ENCODE assay signal across 1 cellular context in the genomic region with DNA sequence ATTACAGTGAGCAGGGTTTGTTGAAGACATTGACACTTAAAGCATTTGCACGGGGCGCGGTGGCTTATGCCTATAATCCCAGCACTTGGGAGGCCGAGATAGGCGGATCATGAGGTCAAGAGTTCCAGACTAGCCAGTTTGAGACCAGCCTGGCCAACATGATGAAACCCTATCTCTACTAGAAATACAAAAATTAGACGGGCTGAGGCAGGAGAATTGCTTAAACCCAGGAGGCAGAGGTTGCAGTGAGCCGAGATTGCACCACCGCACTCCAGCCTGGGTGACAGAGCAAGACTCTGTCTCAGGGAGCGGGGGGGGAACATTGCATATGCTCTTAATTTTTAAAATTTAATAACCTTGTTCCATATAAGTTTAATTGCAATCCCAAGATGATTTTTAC.
TF ChIP-seq lines count a peak whose summit lies in the region.

No MANE protein-coding gene starts in this region.

TF ChIP-seq in K562, 482 proteins besides CTCF, POLR2A, EP300 and RAD21 (continued from another document and continues in another):
- TF ChIP-seq MCM3 (IDR thresholded peaks at IDR 0.05) (no peak), ZNF197 (CRISPR knock-in tag; IDR thresholded peaks at IDR 0.05; ENCODE audit: low read depth) (no peak), ZNF785 (CRISPR knock-in tag; IDR thresholded peaks at IDR 0.05) (no peak), NONO (IDR thresholded peaks at IDR 0.05; ENCODE audit: low read depth in 2 of 2, low read length in 1 of 2) (no peak), ZNF76 (CRISPR knock-in tag; IDR thresholded peaks at IDR 0.05; ENCODE audit: borderline replicate concordance) (no peak), ZNF41 (CRISPR knock-in tag; conservative IDR thresholded peaks at IDR 0.05) (no peak), TFAM (CRISPR knock-in tag; conservative IDR thresholded peaks at IDR 0.05) (no peak), FOXK1 (CRISPR knock-in tag; IDR thresholded peaks at IDR 0.05; ENCODE audit: borderline replicate concordance) (no peak), CHD2 (IDR thresholded peaks at IDR 0.05; ENCODE audit: low read depth, low read length) (no peak), MECOM (CRISPR knock-in tag; IDR thresholded peaks at IDR 0.05) (no peak), ZNF77 (CRISPR knock-in tag; IDR thresholded peaks at IDR 0.05) (no peak), ERF (CRISPR knock-in tag; IDR thresholded peaks at IDR 0.05) (no peak), TGIF2 (CRISPR knock-in tag; IDR thresholded peaks at IDR 0.05) (no peak), CREM (IDR thresholded peaks at IDR 0.05; ENCODE audit: low read depth) (peak; percentile 12; the same call in 1 of the 2 replicates), ARID1B (IDR thresholded peaks at IDR 0.05) (peak; percentile 82), CBFB (CRISPR knock-in tag; IDR thresholded peaks at IDR 0.05) (no peak), MIER1 (IDR thresholded peaks at IDR 0.05; ENCODE audit: low read depth) (no peak), MAFG (tag; conservative IDR thresholded peaks at IDR 0.05) (no peak), NFE2 (IDR thresholded peaks at IDR 0.05; ENCODE audit: low read depth) (0 out of 2 replicates have a peak, but pooled peaks have one; percentile 6), KLF16 (IDR thresholded peaks at IDR 0.05) (0 out of 2 replicates have a peak, but pooled peaks have one; percentile 41), POLR2B (IDR thresholded peaks at IDR 0.05; ENCODE audit: low read depth, partially characterized antibody) (no peak), HNRNPL (IDR thresholded peaks at IDR 0.05; ENCODE audit: low read depth, low read length) (no peak), PTBP1 (IDR thresholded peaks at IDR 0.05; ENCODE audit: low read depth, low read length) (no peak), CSDE1 (IDR thresholded peaks at IDR 0.05) (no peak), ZNF668 (CRISPR knock-in tag; IDR thresholded peaks at IDR 0.05) (no peak), CEBPB (tag; IDR thresholded peaks at IDR 0.05) (peak; percentile 96), MBD2 (IDR thresholded peaks at IDR 0.05; ENCODE audit: borderline replicate concordance, low read depth) (no peak), ZNF239 (CRISPR knock-in tag; IDR thresholded peaks at IDR 0.05) (no peak), HSF4 (CRISPR knock-in tag; IDR thresholded peaks at IDR 0.05; ENCODE audit: borderline replicate concordance) (no peak), SMAD4 (CRISPR knock-in tag; conservative IDR thresholded peaks at IDR 0.05) (peak; percentile 85), ZNF184 (CRISPR knock-in tag; IDR thresholded peaks at IDR 0.05) (no peak), DMBX1 (CRISPR knock-in tag; IDR thresholded peaks at IDR 0.05; ENCODE audit: borderline replicate concordance) (0 out of 2 replicates have a peak, but pooled peaks have one; percentile 66), ATF7 (IDR thresholded peaks at IDR 0.05) (no peak), ZFP36 (IDR thresholded peaks at IDR 0.05; ENCODE audit: low read depth, low read length, partially characterized antibody) (no peak), CBFA2T2 (conservative IDR thresholded peaks at IDR 0.05) (peak; percentile 88), ZBTB7A (IDR thresholded peaks at IDR 0.05; ENCODE audit: borderline replicate concordance, control insufficient read depth, low read depth, low read length) (no peak), POLR2AphosphoS5 (IDR thresholded peaks at IDR 0.05; ENCODE audit: control insufficient read depth, insufficient read depth, low read depth, low read length) (peak; percentile 36; the same call in 1 of the 2 replicates), NFE2L1 (tag; IDR thresholded peaks at IDR 0.05; ENCODE audit: borderline replicate concordance, low read depth) (no peak), ELF2 (CRISPR knock-in tag; IDR thresholded peaks at IDR 0.05) (no peak), ZNF143 (CRISPR knock-in tag; IDR thresholded peaks at IDR 0.05) (no peak), TCF3 (CRISPR knock-in tag; IDR thresholded peaks at IDR 0.05) (peak; percentile 73)
- TF ChIP-seq, protein P1, sequence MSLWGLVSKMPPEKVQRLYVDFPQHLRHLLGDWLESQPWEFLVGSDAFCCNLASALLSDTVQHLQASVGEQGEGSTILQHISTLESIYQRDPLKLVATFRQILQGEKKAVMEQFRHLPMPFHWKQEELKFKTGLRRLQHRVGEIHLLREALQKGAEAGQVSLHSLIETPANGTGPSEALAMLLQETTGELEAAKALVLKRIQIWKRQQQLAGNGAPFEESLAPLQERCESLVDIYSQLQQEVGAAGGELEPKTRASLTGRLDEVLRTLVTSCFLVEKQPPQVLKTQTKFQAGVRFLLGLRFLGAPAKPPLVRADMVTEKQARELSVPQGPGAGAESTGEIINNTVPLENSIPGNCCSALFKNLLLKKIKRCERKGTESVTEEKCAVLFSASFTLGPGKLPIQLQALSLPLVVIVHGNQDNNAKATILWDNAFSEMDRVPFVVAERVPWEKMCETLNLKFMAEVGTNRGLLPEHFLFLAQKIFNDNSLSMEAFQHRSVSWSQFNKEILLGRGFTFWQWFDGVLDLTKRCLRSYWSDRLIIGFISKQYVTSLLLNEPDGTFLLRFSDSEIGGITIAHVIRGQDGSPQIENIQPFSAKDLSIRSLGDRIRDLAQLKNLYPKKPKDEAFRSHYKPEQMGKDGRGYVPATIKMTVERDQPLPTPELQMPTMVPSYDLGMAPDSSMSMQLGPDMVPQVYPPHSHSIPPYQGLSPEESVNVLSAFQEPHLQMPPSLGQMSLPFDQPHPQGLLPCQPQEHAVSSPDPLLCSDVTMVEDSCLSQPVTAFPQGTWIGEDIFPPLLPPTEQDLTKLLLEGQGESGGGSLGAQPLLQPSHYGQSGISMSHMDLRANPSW (CRISPR knock-in tag; IDR thresholded peaks at IDR 0.05): no peak
- TF ChIP-seq, protein P2, sequence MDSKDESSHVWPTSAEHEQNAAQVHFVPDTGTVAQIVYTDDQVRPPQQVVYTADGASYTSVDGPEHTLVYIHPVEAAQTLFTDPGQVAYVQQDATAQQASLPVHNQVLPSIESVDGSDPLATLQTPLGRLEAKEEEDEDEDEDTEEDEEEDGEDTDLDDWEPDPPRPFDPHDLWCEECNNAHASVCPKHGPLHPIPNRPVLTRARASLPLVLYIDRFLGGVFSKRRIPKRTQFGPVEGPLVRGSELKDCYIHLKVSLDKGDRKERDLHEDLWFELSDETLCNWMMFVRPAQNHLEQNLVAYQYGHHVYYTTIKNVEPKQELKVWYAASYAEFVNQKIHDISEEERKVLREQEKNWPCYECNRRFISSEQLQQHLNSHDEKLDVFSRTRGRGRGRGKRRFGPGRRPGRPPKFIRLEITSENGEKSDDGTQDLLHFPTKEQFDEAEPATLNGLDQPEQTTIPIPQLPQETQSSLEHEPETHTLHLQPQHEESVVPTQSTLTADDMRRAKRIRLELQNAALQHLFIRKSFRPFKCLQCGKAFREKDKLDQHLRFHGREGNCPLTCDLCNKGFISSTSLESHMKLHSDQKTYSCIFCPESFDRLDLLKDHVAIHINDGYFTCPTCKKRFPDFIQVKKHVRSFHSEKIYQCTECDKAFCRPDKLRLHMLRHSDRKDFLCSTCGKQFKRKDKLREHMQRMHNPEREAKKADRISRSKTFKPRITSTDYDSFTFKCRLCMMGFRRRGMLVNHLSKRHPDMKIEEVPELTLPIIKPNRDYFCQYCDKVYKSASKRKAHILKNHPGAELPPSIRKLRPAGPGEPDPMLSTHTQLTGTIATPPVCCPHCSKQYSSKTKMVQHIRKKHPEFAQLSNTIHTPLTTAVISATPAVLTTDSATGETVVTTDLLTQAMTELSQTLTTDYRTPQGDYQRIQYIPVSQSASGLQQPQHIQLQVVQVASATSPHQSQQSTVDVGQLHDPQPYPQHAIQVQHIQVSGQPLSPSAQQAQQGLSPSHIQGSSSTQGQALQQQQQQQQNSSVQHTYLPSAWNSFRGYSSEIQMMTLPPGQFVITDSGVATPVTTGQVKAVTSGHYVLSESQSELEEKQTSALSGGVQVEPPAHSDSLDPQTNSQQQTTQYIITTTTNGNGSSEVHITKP (IDR thresholded peaks at IDR 0.05; ENCODE audit: partially characterized antibody): no peak
- TF ChIP-seq, protein P3, sequence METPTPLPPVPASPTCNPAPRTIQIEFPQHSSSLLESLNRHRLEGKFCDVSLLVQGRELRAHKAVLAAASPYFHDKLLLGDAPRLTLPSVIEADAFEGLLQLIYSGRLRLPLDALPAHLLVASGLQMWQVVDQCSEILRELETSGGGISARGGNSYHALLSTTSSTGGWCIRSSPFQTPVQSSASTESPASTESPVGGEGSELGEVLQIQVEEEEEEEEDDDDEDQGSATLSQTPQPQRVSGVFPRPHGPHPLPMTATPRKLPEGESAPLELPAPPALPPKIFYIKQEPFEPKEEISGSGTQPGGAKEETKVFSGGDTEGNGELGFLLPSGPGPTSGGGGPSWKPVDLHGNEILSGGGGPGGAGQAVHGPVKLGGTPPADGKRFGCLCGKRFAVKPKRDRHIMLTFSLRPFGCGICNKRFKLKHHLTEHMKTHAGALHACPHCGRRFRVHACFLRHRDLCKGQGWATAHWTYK (CRISPR knock-in tag; IDR thresholded peaks at IDR 0.05): no peak
- TF ChIP-seq, protein P4, sequence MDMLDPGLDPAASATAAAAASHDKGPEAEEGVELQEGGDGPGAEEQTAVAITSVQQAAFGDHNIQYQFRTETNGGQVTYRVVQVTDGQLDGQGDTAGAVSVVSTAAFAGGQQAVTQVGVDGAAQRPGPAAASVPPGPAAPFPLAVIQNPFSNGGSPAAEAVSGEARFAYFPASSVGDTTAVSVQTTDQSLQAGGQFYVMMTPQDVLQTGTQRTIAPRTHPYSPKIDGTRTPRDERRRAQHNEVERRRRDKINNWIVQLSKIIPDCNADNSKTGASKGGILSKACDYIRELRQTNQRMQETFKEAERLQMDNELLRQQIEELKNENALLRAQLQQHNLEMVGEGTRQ (CRISPR knock-in tag; IDR thresholded peaks at IDR 0.05): no peak
- TF ChIP-seq, protein P5, sequence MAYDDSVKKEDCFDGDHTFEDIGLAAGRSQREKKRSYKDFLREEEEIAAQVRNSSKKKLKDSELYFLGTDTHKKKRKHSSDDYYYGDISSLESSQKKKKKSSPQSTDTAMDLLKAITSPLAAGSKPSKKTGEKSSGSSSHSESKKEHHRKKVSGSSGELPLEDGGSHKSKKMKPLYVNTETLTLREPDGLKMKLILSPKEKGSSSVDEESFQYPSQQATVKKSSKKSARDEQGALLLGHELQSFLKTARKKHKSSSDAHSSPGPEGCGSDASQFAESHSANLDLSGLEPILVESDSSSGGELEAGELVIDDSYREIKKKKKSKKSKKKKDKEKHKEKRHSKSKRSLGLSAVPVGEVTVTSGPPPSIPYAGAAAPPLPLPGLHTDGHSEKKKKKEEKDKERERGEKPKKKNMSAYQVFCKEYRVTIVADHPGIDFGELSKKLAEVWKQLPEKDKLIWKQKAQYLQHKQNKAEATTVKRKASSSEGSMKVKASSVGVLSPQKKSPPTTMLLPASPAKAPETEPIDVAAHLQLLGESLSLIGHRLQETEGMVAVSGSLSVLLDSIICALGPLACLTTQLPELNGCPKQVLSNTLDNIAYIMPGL (CRISPR knock-in tag; IDR thresholded peaks at IDR 0.05): no peak
- TF ChIP-seq, protein P6, sequence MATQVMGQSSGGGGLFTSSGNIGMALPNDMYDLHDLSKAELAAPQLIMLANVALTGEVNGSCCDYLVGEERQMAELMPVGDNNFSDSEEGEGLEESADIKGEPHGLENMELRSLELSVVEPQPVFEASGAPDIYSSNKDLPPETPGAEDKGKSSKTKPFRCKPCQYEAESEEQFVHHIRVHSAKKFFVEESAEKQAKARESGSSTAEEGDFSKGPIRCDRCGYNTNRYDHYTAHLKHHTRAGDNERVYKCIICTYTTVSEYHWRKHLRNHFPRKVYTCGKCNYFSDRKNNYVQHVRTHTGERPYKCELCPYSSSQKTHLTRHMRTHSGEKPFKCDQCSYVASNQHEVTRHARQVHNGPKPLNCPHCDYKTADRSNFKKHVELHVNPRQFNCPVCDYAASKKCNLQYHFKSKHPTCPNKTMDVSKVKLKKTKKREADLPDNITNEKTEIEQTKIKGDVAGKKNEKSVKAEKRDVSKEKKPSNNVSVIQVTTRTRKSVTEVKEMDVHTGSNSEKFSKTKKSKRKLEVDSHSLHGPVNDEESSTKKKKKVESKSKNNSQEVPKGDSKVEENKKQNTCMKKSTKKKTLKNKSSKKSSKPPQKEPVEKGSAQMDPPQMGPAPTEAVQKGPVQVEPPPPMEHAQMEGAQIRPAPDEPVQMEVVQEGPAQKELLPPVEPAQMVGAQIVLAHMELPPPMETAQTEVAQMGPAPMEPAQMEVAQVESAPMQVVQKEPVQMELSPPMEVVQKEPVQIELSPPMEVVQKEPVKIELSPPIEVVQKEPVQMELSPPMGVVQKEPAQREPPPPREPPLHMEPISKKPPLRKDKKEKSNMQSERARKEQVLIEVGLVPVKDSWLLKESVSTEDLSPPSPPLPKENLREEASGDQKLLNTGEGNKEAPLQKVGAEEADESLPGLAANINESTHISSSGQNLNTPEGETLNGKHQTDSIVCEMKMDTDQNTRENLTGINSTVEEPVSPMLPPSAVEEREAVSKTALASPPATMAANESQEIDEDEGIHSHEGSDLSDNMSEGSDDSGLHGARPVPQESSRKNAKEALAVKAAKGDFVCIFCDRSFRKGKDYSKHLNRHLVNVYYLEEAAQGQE (CRISPR knock-in tag; IDR thresholded peaks at IDR 0.05; ENCODE audit: low read depth): no peak
- TF ChIP-seq, protein P7, sequence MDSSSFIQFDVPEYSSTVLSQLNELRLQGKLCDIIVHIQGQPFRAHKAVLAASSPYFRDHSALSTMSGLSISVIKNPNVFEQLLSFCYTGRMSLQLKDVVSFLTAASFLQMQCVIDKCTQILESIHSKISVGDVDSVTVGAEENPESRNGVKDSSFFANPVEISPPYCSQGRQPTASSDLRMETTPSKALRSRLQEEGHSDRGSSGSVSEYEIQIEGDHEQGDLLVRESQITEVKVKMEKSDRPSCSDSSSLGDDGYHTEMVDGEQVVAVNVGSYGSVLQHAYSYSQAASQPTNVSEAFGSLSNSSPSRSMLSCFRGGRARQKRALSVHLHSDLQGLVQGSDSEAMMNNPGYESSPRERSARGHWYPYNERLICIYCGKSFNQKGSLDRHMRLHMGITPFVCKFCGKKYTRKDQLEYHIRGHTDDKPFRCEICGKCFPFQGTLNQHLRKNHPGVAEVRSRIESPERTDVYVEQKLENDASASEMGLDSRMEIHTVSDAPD (CRISPR knock-in tag; IDR thresholded peaks at IDR 0.05): no peak
- TF ChIP-seq, protein P8, sequence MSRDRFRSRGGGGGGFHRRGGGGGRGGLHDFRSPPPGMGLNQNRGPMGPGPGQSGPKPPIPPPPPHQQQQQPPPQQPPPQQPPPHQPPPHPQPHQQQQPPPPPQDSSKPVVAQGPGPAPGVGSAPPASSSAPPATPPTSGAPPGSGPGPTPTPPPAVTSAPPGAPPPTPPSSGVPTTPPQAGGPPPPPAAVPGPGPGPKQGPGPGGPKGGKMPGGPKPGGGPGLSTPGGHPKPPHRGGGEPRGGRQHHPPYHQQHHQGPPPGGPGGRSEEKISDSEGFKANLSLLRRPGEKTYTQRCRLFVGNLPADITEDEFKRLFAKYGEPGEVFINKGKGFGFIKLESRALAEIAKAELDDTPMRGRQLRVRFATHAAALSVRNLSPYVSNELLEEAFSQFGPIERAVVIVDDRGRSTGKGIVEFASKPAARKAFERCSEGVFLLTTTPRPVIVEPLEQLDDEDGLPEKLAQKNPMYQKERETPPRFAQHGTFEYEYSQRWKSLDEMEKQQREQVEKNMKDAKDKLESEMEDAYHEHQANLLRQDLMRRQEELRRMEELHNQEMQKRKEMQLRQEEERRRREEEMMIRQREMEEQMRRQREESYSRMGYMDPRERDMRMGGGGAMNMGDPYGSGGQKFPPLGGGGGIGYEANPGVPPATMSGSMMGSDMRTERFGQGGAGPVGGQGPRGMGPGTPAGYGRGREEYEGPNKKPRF (IDR thresholded peaks at IDR 0.05; ENCODE audit: low read depth, low read length): no peak
